In the genomic region with DNA sequence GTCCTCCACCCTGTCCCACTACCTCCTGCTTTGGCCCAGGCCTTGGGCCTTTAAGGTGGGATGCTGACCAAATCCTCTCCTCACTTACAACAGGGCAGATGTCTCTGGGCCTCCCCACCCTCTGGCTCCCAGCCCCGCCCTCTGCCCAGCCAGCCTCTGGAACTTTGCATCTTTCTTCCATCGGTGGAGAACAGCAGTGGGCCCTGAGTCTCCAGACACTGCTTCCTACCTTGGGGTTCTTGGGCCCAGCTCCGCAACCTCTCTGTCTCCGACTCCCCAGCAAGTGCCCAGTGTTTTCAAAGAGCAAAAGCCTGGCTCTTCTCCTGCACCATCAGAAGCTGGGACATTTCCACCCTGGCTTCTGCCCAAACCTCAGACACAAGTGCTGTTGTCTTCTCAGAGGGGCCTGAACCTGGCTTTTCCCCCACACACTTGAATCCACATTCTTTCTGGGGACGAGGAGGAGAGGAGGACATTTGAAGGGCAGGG, we compare ENCODE assay signal across 10 cellular contexts. TPM values are rescaled to one million over a fixed set of nuclear protein-coding genes. Genes with fewer than 3 reads are reported as not detected.
DNase-seq lines count a peak whose midpoint lies in the region; ATAC-seq and TF ChIP-seq lines count a peak whose summit lies in the region.
"Had no signal": no experiment of that assay in that cellular context is flagged by ENCODE, and none has a peak within 500 bp of the region (broad histone marks: within the 10 kb centered on the region; RNA-seq: fewer than 3 reads in every experiment).

No MANE protein-coding gene starts in this region.

- TF ChIP-seq CTCF in IMR-90 (conservative IDR thresholded peaks at IDR 0.05; ENCODE audit: low read depth, low read length) = no peak
- TF ChIP-seq CTCF in spleen (IDR thresholded peaks at IDR 0.05 in 8 of 11, conservative IDR thresholded peaks at IDR 0.05 in 3 of 11) = no peak

- peak; percentile 46; the same call in 1 of the 2 replicates for ATAC-seq in IMR-90 (ENCODE audit: low read depth)
- ATAC-seq in GM18861 (IDR thresholded peaks at IDR 0.05; ENCODE audit: unreplicated experiment) = no peak
- no peak for ATAC-seq in GM21367 (IDR thresholded peaks at IDR 0.05; ENCODE audit: unreplicated experiment)
- ATAC-seq in stimulated activated memory B cell treated with anti-CD40 and anti-IgM and Interleukin-4, amounts not matched to agents 10 μg/mL and 1 μg/mL and 100 μg/mL, for 72 hours = no peak

- in situ Hi-C loops in IMR-90 (cut with MboI; ENCODE audit: low sequenced_read_pairs) = no loop called here

- H3K9ac ChIP-seq in IMR-90 (ENCODE audit: low read depth, low read length) = 0 out of 2 replicates have a peak overlapping the region, but pooled peaks have one; percentile 3

- no TSS peak for BruUV-seq in IMR-90 (replicated peaks; lab: Mats Ljungman, UMichigan)

- H3K4me3 ChIP-seq in IMR-90 (ENCODE audit: insufficient read depth, low read depth, low read length) (no peak overlapping the region), ectodermal cell (ENCODE audit: insufficient read depth, low read depth, low read length) (no peak overlapping the region), spleen (no peak overlapping the region)

- peak overlapping the region; percentile 48; the same call in 1 of the 2 replicates for H3K4ac ChIP-seq in IMR-90 (ENCODE audit: low read depth, low read length)

- H3K18ac ChIP-seq in IMR-90 (ENCODE audit: low read depth, low read length) = no peak overlapping the region; the same call in 1 of the 2 replicates

- no peak overlapping the region for H3K27ac Mint-ChIP-seq in stimulated activated memory B cell treated with anti-CD40 and anti-IgM and Interleukin-4, amounts not matched to agents 10 μg/mL and 1 μg/mL and 100 μg/mL, for 72 hours

- peak overlapping the region; percentile 76 for H2AK9ac ChIP-seq in IMR-90 (replicated peaks; ENCODE audit: low read depth, low read length, poor library complexity)

- H3K4me3 Mint-ChIP-seq in stimulated activated memory B cell treated with anti-CD40 and anti-IgM and Interleukin-4, amounts not matched to agents 10 μg/mL and 1 μg/mL and 100 μg/mL, for 72 hours = no peak overlapping the region

- H3K36me3 Mint-ChIP-seq in stimulated activated memory B cell treated with anti-CD40 and anti-IgM and Interleukin-4, amounts not matched to agents 10 μg/mL and 1 μg/mL and 100 μg/mL, for 72 hours = no peaks in the 10 kb centered on the region

- POLR2A ChIA-PET in IMR-90 (lab: Charles Lee; ENCODE audit: unreplicated experiment) = no interaction called here

- H3K4me1 ChIP-seq in IMR-90 (ENCODE audit: control insufficient read depth, insufficient read depth, low read length) = peaks cover 12% of the 10 kb centered on the region
- H3K4me1 ChIP-seq in ectodermal cell (ENCODE audit: control insufficient read depth, insufficient read depth, low read length) = peaks cover 15% of the 10 kb centered on the region
- peaks cover 0 to 23% (median 10%) of the 10 kb centered on the region in 6 donors for H3K4me1 ChIP-seq in spleen

- DNase-seq in IMR-90 (peak; percentile 26), medulla oblongata (ENCODE audit: extremely low spot score) (peak; percentile 95), spleen (no peak), NOMO-1 treated with DMSO at 0.1 percent for 48 hours (lab: John Stamatoyannopoulos, UW; ENCODE audit: unreplicated experiment) (no peak)
- DNase-seq: activated CD4-positive, alpha-beta T cell treated with anti-CD3 and anti-CD28 coated beads, Interleukin-2, amount 50 U/mL, for 4 hours had no signal

- no peak overlapping the region for H3K4me2 ChIP-seq in IMR-90 (ENCODE audit: low read depth, low read length)

- dilution Hi-C loops in IMR-90 (cut with HindIII; ENCODE audit: low sequenced_read_pairs, unreplicated experiment) = no loop called here

- no peak overlapping the region for H2BK20ac ChIP-seq in IMR-90 (ENCODE audit: low read depth, low read length)

- TF ChIP-seq RAD21 in IMR-90 (IDR thresholded peaks at IDR 0.05; ENCODE audit: low read length) = no peak

- peaks cover 43 to 49% of the 10 kb centered on the region in 2 experiments for H3K79me1 ChIP-seq in IMR-90 (ENCODE audit: low read depth in 1 of 2, low read length in 2 of 2)

- CTCF ChIA-PET in IMR-90 (lab: Yijun Ruan, JAX) = no interaction called here

- no peak overlapping the region for H2BK15ac ChIP-seq in IMR-90 (ENCODE audit: low read depth, low read length)

- H3K27ac ChIP-seq in IMR-90 (ENCODE audit: insufficient read depth, low read length) = peak overlapping the region; percentile 19
- H3K27ac ChIP-seq in ectodermal cell (ENCODE audit: insufficient read depth, low read depth, low read length, poor library complexity, severe bottlenecking) = peak overlapping the region; percentile 82
- peak overlapping the region in 6 of 8 donors; percentile 43 to 76 (median 64) for H3K27ac ChIP-seq in spleen

- H4K91ac ChIP-seq in IMR-90 (ENCODE audit: insufficient read depth, low read depth, low read length) = peak overlapping the region; percentile 31; the same call in 1 of the 2 replicates

- no peak overlapping the region for H4K5ac ChIP-seq in IMR-90 (ENCODE audit: low read depth, low read length)

- peak overlapping the region; percentile 50 for H2BK5ac ChIP-seq in IMR-90 (ENCODE audit: low read depth, low read length, poor library complexity, severe bottlenecking)

- H3K27me3 Mint-ChIP-seq in stimulated activated memory B cell treated with anti-CD40 and anti-IgM and Interleukin-4, amounts not matched to agents 10 μg/mL and 1 μg/mL and 100 μg/mL, for 72 hours = peaks cover 74% of the 10 kb centered on the region

- H3K27me3 ChIP-seq in IMR-90 (ENCODE audit: control insufficient read depth, insufficient read depth, low read length) (no peaks in the 10 kb centered on the region), ectodermal cell (ENCODE audit: control insufficient read depth, insufficient read depth, low read length, poor library complexity, severe bottlenecking) (no peaks in the 10 kb centered on the region), spleen (replicated peaks in 1 of 7) (peaks cover 0 to 47% (median 0%) of the 10 kb centered on the region in 7 donors)

- 90% methylated on average over 2 of the region's 5 CpGs; no CpG with 5 or more reads in 1 of the 2 experiments for WGBS in IMR-90 (ENCODE audit: extremely low coverage in 2 of 2, insufficient read length in 1 of 2), 2 experiments
- WGBS in ectodermal cell, 2 experiments = 87 to 88% methylated on average over 5 of the region's 5 CpGs
- 73 to 87% (median 82%) methylated on average over 2 to 5 of the region's 5 CpGs for WGBS in spleen, 5 donors

- H2AFZ ChIP-seq in IMR-90 (replicated peaks; ENCODE audit: low read length, poor library complexity) = peak overlapping the region; percentile 39

- peaks cover 23% of the 10 kb centered on the region for H3K9me1 ChIP-seq in IMR-90 (ENCODE audit: insufficient read depth, low read length)

- H3K36me3 ChIP-seq in IMR-90 (ENCODE audit: control insufficient read depth, insufficient read depth, low read length) (no peaks in the 10 kb centered on the region; the same call in 1 of the 2 replicates), ectodermal cell (ENCODE audit: control insufficient read depth, insufficient read depth, low read length) (no peaks in the 10 kb centered on the region), spleen (no peaks in the 10 kb centered on the region)

- H4K8ac ChIP-seq in IMR-90 (ENCODE audit: low read depth in 2 of 2, low read length in 2 of 2) = peak overlapping the region; percentile 30 to 75; a peak in 3 of 4 replicates

- H3K14ac ChIP-seq in IMR-90 (replicated peaks; ENCODE audit: low read depth, low read length) = peak overlapping the region; percentile 36; the same call in 1 of the 2 replicates

- TF ChIP-seq POLR2A in IMR-90 (IDR thresholded peaks at IDR 0.05; ENCODE audit: low read depth, low read length) (no peak), spleen (IDR thresholded peaks at IDR 0.05) (no peak)

- no peak overlapping the region for H3K56ac ChIP-seq in IMR-90 (ENCODE audit: extremely low read depth, insufficient read depth, low read length)

- H3K9me3 ChIP-seq in IMR-90 (ENCODE audit: control insufficient read depth, insufficient read depth, low read length) = no peaks in the 10 kb centered on the region
- no peaks in the 10 kb centered on the region for H3K9me3 ChIP-seq in ectodermal cell (ENCODE audit: control insufficient read depth, low read length)
- no peaks in the 10 kb centered on the region for H3K9me3 ChIP-seq in spleen

- no peaks in the 10 kb centered on the region for H3K4me1 Mint-ChIP-seq in stimulated activated memory B cell treated with anti-CD40 and anti-IgM and Interleukin-4, amounts not matched to agents 10 μg/mL and 1 μg/mL and 100 μg/mL, for 72 hours

- H4K20me1 ChIP-seq in IMR-90 (ENCODE audit: insufficient read depth, low read length) = 0 out of 2 replicates have a peak, but pooled peaks cover 3% of the 10 kb centered on the region

- intact Hi-C loops in IMR-90 (cut with micrococcal nuclease) (no loop called here), spleen (cut with DNase I; ENCODE audit: low total_unique reads) (no loop called here)

- no peaks in the 10 kb centered on the region for H3K9me3 Mint-ChIP-seq in stimulated activated memory B cell treated with anti-CD40 and anti-IgM and Interleukin-4, amounts not matched to agents 10 μg/mL and 1 μg/mL and 100 μg/mL, for 72 hours

- no peak overlapping the region for H2BK120ac ChIP-seq in IMR-90 (ENCODE audit: low read depth, low read length)

- no peak overlapping the region for H3K23ac ChIP-seq in IMR-90 (ENCODE audit: low read depth, low read length)

- 0 out of 2 replicates have a peak overlapping the region, but pooled peaks have one; percentile 52 for H2AK5ac ChIP-seq in IMR-90 (ENCODE audit: low read depth, low read length)

RNA-seq across cellular contexts. Expression of a gene that starts 33.1 kb away (rescaled TPM):
- 56.1 and 59.3 TPM in 2 replicates for total RNA-seq in IMR-90 (2012; rRNA removed)
- 48.1 and 60.6 TPM in 2 replicates for polyA plus RNA-seq in IMR-90 (2012; rRNA removed)
- polyA plus RNA-seq in IMR-90 (2012; cell fraction: cytosol; rRNA removed) = 24.1 and 33.7 TPM in 2 replicates
- polyA plus RNA-seq in IMR-90 (2012; cell fraction: nucleus; rRNA removed; ENCODE audit: low replicate concordance) = 22.7 and 38.2 TPM in 2 replicates
- polyA plus RNA-seq in ectodermal cell (2013, experiment 1 of 4) = 26.8 TPM
- polyA plus RNA-seq in ectodermal cell (2013, experiment 2 of 4) = 17.0 TPM
- polyA plus RNA-seq in ectodermal cell (2013, experiment 3 of 4) = 16.7 TPM
- polyA plus RNA-seq in ectodermal cell (2013, experiment 4 of 4) = 23.6 TPM
- total RNA-seq in spleen = 10 to 100 TPM; 15.4 to 36.7 (median 24.2) TPM
- polyA plus RNA-seq in spleen = 10 to 100 TPM in 1 of 3 donors, 1 to 10 TPM in 2; 4.1 to 18.6 (median 5.1) TPM

RNA-seq across cellular contexts. Expression of a gene that starts 51.8 kb away (rescaled TPM):
- total RNA-seq in IMR-90 (2012; rRNA removed) = not detected in 2 replicates
- polyA plus RNA-seq in IMR-90 (2012; rRNA removed) = not detected in 2 replicates
- not detected in 2 replicates for polyA plus RNA-seq in IMR-90 (2012; cell fraction: cytosol; rRNA removed)
- polyA plus RNA-seq in IMR-90 (2012; cell fraction: nucleus; rRNA removed; ENCODE audit: low replicate concordance) = 0.03 TPM in 1 of 2 replicates, not detected in the other
- 1.5 TPM for polyA plus RNA-seq in ectodermal cell (2013, experiment 1 of 4)
- 1.9 TPM for polyA plus RNA-seq in ectodermal cell (2013, experiment 2 of 4)
- polyA plus RNA-seq in ectodermal cell (2013, experiment 3 of 4) = 2.0 TPM
- polyA plus RNA-seq in ectodermal cell (2013, experiment 4 of 4) = 1.4 TPM
- total RNA-seq in spleen = 1 to 10 TPM in 1 of 7 donors, under 1 TPM in 3, not detected in 3; 0.37 to 4.1 (median 0.54) TPM
- under 1 TPM in 2 of 3 donors, not detected in 1; 0.14 to 0.16 TPM for polyA plus RNA-seq in spleen
- total RNA-seq: bronchial epithelial cell had no signal

RNA-seq across cellular contexts. Expression of a gene that starts 53.0 kb away (rescaled TPM):
- total RNA-seq in IMR-90 (2012; rRNA removed) (under 0.01 TPM in 2 replicates), spleen (not detected)
- polyA plus RNA-seq in IMR-90 (2012; rRNA removed) (0.02 and 0.03 TPM in 2 replicates), spleen (under 1 TPM in 1 of 3 donors, not detected in 2; 0.02 TPM)
- polyA plus RNA-seq in IMR-90 (2012; cell fraction: cytosol; rRNA removed) = 0.04 and 0.05 TPM in 2 replicates
- polyA plus RNA-seq in IMR-90 (2012; cell fraction: nucleus; rRNA removed; ENCODE audit: low replicate concordance) = 0.25 and 0.32 TPM in 2 replicates
- 0.37 TPM for polyA plus RNA-seq in ectodermal cell (2013, experiment 1 of 4)
- polyA plus RNA-seq in ectodermal cell (2013, experiment 2 of 4) = 0.28 TPM
- 0.53 TPM for polyA plus RNA-seq in ectodermal cell (2013, experiment 3 of 4)
- 0.45 TPM for polyA plus RNA-seq in ectodermal cell (2013, experiment 4 of 4)

Comparison
In these comparisons a context has a peak if more than half of its experiments do, and no peak if none do; other contexts are left out.
1. DNase-seq: peak in IMR-90 (single experiment) and medulla oblongata (single experiment); none in spleen (single experiment) and NOMO-1 treated with DMSO at 0.1 percent for 48 hours (single experiment).
2. H3K27ac ChIP-seq: peak in every context shown above with its lines; median percentile 82 in ectodermal cell; 64 in spleen; 19 in IMR-90.